In genomic region chr20:10636326-10636818, GRCh38 we compare ENCODE assay signal across 1 cellular context.
TF ChIP-seq lines count a peak whose summit lies in the region.

No MANE protein-coding gene starts in this region.

TF ChIP-seq in GM23338, 12 proteins besides CTCF, POLR2A, EP300 and RAD21 (continued from another document):
- TF ChIP-seq REST (IDR thresholded peaks at IDR 0.05; ENCODE audit: unreplicated experiment) (no peak), CREB1 (CRISPR knock-in tag; IDR thresholded peaks at IDR 0.05; ENCODE audit: low read depth) (no peak), NANOG (IDR thresholded peaks at IDR 0.05; ENCODE audit: borderline replicate concordance) (no peak), POLR2AphosphoS5 (IDR thresholded peaks at IDR 0.05; ENCODE audit: low read depth) (no peak), ZNF331 (CRISPR knock-in tag; IDR thresholded peaks at IDR 0.05; ENCODE audit: low read depth) (no peak)
- TF ChIP-seq, protein P1, sequence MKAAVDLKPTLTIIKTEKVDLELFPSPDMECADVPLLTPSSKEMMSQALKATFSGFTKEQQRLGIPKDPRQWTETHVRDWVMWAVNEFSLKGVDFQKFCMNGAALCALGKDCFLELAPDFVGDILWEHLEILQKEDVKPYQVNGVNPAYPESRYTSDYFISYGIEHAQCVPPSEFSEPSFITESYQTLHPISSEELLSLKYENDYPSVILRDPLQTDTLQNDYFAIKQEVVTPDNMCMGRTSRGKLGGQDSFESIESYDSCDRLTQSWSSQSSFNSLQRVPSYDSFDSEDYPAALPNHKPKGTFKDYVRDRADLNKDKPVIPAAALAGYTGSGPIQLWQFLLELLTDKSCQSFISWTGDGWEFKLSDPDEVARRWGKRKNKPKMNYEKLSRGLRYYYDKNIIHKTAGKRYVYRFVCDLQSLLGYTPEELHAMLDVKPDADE (IDR thresholded peaks at IDR 0.05) = no peak
